In genomic region chr2:118232391-118233255, GRCh38 we compare ENCODE assay signal across 27 cellular contexts.
"Had no signal": no experiment of that assay in that cellular context is flagged by ENCODE, and none has a peak within 500 bp of the region (broad histone marks: within the 10 kb centered on the region; RNA-seq: fewer than 3 reads in every experiment).

No MANE protein-coding gene starts in this region.

- ATAC-seq: activated T-helper 17 cell treated with anti-CD3 and anti-CD28 coated beads, Interleukin-2, amount 50 U/mL, for 72 hours; esophagus mucosa; foreskin keratinocyte; heart left ventricle; left lung; lower lobe of right lung; pancreas; sciatic nerve; stimulated activated effector memory CD8-positive, alpha-beta T cell treated with anti-CD3 and anti-CD28 coated beads, Interleukin-12 subunit alpha, Interleukin-12 subunit beta, amount 100 ng/mL, for 72 hours had no signal

- DNase-seq: activated CD4-positive, alpha-beta memory T cell treated with anti-CD3 and anti-CD28 coated beads, Interleukin-2, amount 10 ng/mL, durations not matched to agents 7 days and 5 days; activated CD4-positive, alpha-beta T cell treated with anti-CD3 and anti-CD28 coated beads for 4 hours; activated CD8-positive, alpha-beta memory T cell treated with anti-CD3 and anti-CD28 coated beads, Interleukin-2, amount 50 U/mL, for 48 hours; activated gamma-delta T cell treated with Interleukin-2 at 50 U/mL for 16 hours; activated naive CD4-positive, alpha-beta T cell treated with anti-CD3 and anti-CD28 coated beads, Interleukin-2, amount 50 U/mL, for 16 hours; activated T-cell treated with anti-CD3 and anti-CD28 coated beads, Interleukin-2, amount 50 U/mL, for 24 hours; amniotic stem cell; brain microvascular endothelial cell; caudate nucleus; cortex of kidney; foreskin keratinocyte; heart left ventricle; hypothalamus; immature natural killer cell; left lung; lower lobe of right lung; nephron progenitor cell; nucleus accumbens; pancreas; retina; stimulated activated CD4-positive, alpha-beta T cell treated with anti-CD3 and anti-CD28 coated beads, Interleukin-12 subunit alpha, Interleukin-12 subunit beta, amount 100 ng/mL, for 4 hours; stimulated activated CD4-positive, alpha-beta T cell treated with anti-CD3 and anti-CD28 coated beads, Interleukin-4, amount 100 ng/mL, for 24 hours; T-helper 9 cell had no signal
